In the genomic region with DNA sequence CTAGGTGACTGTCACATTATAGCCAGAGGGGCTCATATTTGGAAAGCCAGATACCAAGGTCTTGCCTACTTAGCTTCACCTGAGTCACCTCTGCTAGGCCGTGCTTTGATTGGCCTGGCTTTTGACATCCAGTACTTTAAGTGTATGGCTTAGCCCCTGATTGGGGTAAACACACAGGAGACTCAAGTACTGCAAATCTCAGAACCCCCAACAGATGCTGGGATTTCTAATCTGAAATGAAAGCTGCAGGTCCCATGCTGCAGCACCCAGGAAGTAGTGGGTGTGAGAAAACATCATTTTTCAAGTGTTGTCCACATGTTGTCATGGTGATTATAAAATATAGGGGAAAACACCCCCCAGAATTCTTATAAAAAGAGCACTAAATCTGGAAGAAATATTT, we compare ENCODE assay signal across 15 cellular contexts.
"Had no signal": no experiment of that assay in that cellular context is flagged by ENCODE, and none has a peak within 500 bp of the region (broad histone marks: within the 10 kb centered on the region; RNA-seq: fewer than 3 reads in every experiment).

No MANE protein-coding gene starts in this region.

- H3K4me3 ChIP-seq: colonic mucosa, prostate gland, right lobe of liver, tibial nerve had no signal

- H3K36me3 ChIP-seq: colonic mucosa, prostate gland, right lobe of liver, tibial nerve had no signal

- H3K4me3 Mint-ChIP-seq: stimulated activated effector memory CD8-positive, alpha-beta T cell treated with anti-CD3 and anti-CD28 coated beads, Interleukin-12 subunit alpha, Interleukin-12 subunit beta, amount 100 ng/mL, for 72 hours had no signal

- H3K4me1 ChIP-seq: foreskin keratinocyte, prostate gland, right lobe of liver had no signal

- DNase-seq: colonic mucosa; dermis blood vessel endothelial cell; foreskin keratinocyte; hippocampal formation; kidney glomerular epithelial cell; right lobe of liver; stimulated activated CD4-positive, alpha-beta T cell treated with anti-CD3 and anti-CD28 coated beads, Interleukin-4, amount 100 ng/mL, for 1 hour; stimulated activated CD8-positive, alpha-beta memory T cell treated with anti-CD3 and anti-CD28 coated beads, Interleukin-4, amount 100 ng/mL, for 48 hours; stimulated activated naive CD8-positive, alpha-beta T cell treated with anti-CD3 and anti-CD28 coated beads, Interleukin-15, Interleukin-2, amounts not matched to agents 100 U/mL and 50 U/mL, for 24 hours had no signal

- H3K27ac Mint-ChIP-seq: stimulated activated effector memory CD8-positive, alpha-beta T cell treated with anti-CD3 and anti-CD28 coated beads, Interleukin-12 subunit alpha, Interleukin-12 subunit beta, amount 100 ng/mL, for 72 hours had no signal

- H3K9me3 Mint-ChIP-seq: nephron; stimulated activated effector memory CD8-positive, alpha-beta T cell treated with anti-CD3 and anti-CD28 coated beads, Interleukin-12 subunit alpha, Interleukin-12 subunit beta, amount 100 ng/mL, for 72 hours had no signal

- ATAC-seq: foreskin keratinocyte; right lobe of liver; stimulated activated effector memory CD8-positive, alpha-beta T cell treated with anti-CD3 and anti-CD28 coated beads, Interleukin-12 subunit alpha, Interleukin-12 subunit beta, amount 100 ng/mL, for 72 hours; stimulated activated naive CD8-positive, alpha-beta T cell treated with anti-CD3 and anti-CD28 coated beads, Interleukin-15, Interleukin-2, amounts not matched to agents 100 U/mL and 50 U/mL, for 24 hours had no signal

- FAIRE-seq: islet of Langerhans had no signal

- H3K36me3 Mint-ChIP-seq: stimulated activated effector memory CD8-positive, alpha-beta T cell treated with anti-CD3 and anti-CD28 coated beads, Interleukin-12 subunit alpha, Interleukin-12 subunit beta, amount 100 ng/mL, for 72 hours had no signal

- H3K9me3 ChIP-seq: colonic mucosa, prostate gland, right lobe of liver, tibial nerve had no signal

- H3K27ac ChIP-seq: colonic mucosa, foreskin keratinocyte, prostate gland, right lobe of liver, tibial nerve had no signal

- H3K9ac ChIP-seq: parathyroid adenoma had no signal

- H3K79me2 ChIP-seq: parathyroid adenoma had no signal

- H3K27me3 ChIP-seq: colonic mucosa, foreskin keratinocyte, right lobe of liver had no signal

- H3K4me1 Mint-ChIP-seq: stimulated activated effector memory CD8-positive, alpha-beta T cell treated with anti-CD3 and anti-CD28 coated beads, Interleukin-12 subunit alpha, Interleukin-12 subunit beta, amount 100 ng/mL, for 72 hours had no signal
